ENCODE assay signal across 2 cellular contexts in genomic region chr7:117279931-117280525, GRCh38.
TF ChIP-seq lines count a peak whose summit lies in the region.

No MANE protein-coding gene starts in this region.

TF ChIP-seq in IMR-90, 13 proteins besides CTCF, POLR2A, EP300 and RAD21:
- no peak for TF ChIP-seq RCOR1 (IDR thresholded peaks at IDR 0.05; ENCODE audit: insufficient replicate concordance, low read length)
- TF ChIP-seq ELK1 (IDR thresholded peaks at IDR 0.05; ENCODE audit: borderline replicate concordance, low read depth, low read length): no peak
- no peak for TF ChIP-seq USF2 (IDR thresholded peaks at IDR 0.05; ENCODE audit: low read depth, low read length)
- TF ChIP-seq SMC3 (IDR thresholded peaks at IDR 0.05; ENCODE audit: low read depth, low read length): no peak
- TF ChIP-seq FOS (IDR thresholded peaks at IDR 0.05; ENCODE audit: low read depth, low read length): no peak
- no peak for TF ChIP-seq BHLHE40 (IDR thresholded peaks at IDR 0.05; ENCODE audit: low read depth, low read length)
- no peak for TF ChIP-seq MAFK (IDR thresholded peaks at IDR 0.05; ENCODE audit: low read depth, low read length)
- TF ChIP-seq RFX5 (IDR thresholded peaks at IDR 0.05; ENCODE audit: low read depth, low read length): no peak
- TF ChIP-seq MAZ (IDR thresholded peaks at IDR 0.05; ENCODE audit: borderline replicate concordance, low read depth, low read length): no peak
- no peak for TF ChIP-seq CEBPB (IDR thresholded peaks at IDR 0.05; ENCODE audit: low read depth, low read length)
- TF ChIP-seq MXI1 (IDR thresholded peaks at IDR 0.05; ENCODE audit: borderline replicate concordance, low read depth, low read length): no peak
- no peak for TF ChIP-seq CHD1 (IDR thresholded peaks at IDR 0.05; ENCODE audit: low read depth, low read length)
- no peak for TF ChIP-seq NFE2L2 (IDR thresholded peaks at IDR 0.05; ENCODE audit: low read depth, low read length)

TF ChIP-seq in K562, 482 proteins besides CTCF, POLR2A, EP300 and RAD21:
- TF ChIP-seq FUS (optimal IDR thresholded peaks at IDR 0.05; ENCODE audit: low read depth, low read length) (no peak), CSDE1 (IDR thresholded peaks at IDR 0.05) (no peak), ZNF212 (CRISPR knock-in tag; IDR thresholded peaks at IDR 0.05) (no peak), SRSF7 (optimal IDR thresholded peaks at IDR 0.05; ENCODE audit: low read depth, low read length) (no peak), ELF4 (CRISPR knock-in tag; IDR thresholded peaks at IDR 0.05) (peak; percentile 59; the same call in 1 of the 2 replicates), NR2C2 (CRISPR knock-in tag; IDR thresholded peaks at IDR 0.05) (no peak), NR2C2 (tag; IDR thresholded peaks at IDR 0.05) (0 out of 2 replicates have a peak, but pooled peaks have one; percentile 37), TCFL5 (CRISPR knock-in tag; conservative IDR thresholded peaks at IDR 0.05) (no peak), POLR2G (IDR thresholded peaks at IDR 0.05; ENCODE audit: low read depth, low read length) (no peak), PCBP1 (IDR thresholded peaks at IDR 0.05; ENCODE audit: low read depth, low read length, poor library complexity, severe bottlenecking) (no peak), ZNF280A (IDR thresholded peaks at IDR 0.05; ENCODE audit: low read depth, partially characterized antibody) (no peak), ERF (CRISPR knock-in tag; IDR thresholded peaks at IDR 0.05) (no peak), ZC3H8 (IDR thresholded peaks at IDR 0.05) (no peak), PYGO2 (tag; IDR thresholded peaks at IDR 0.05) (0 out of 2 replicates have a peak, but pooled peaks have one; percentile 9), NR2C1 (IDR thresholded peaks at IDR 0.05) (no peak), NR2C1 (tag; IDR thresholded peaks at IDR 0.05) (peak; percentile 13; the same call in 1 of the 2 replicates), SMARCA4 (IDR thresholded peaks at IDR 0.05) (no peak), NBN (IDR thresholded peaks at IDR 0.05; ENCODE audit: low read depth) (no peak), FOXA3 (CRISPR knock-in tag; conservative IDR thresholded peaks at IDR 0.05 in 1 of 2, IDR thresholded peaks at IDR 0.05 in 1 of 2) (no peak), PKNOX1 (IDR thresholded peaks at IDR 0.05) (peak; percentile 78), CBFA2T3 (IDR thresholded peaks at IDR 0.05) (0 out of 2 replicates have a peak, but pooled peaks have one; percentile 17)
